ENCODE assay signal across 34 cellular contexts in genomic region chr2:29246388-29247300, GRCh38.
DNase-seq lines count a peak whose midpoint lies in the region; ATAC-seq, FAIRE-seq and TF ChIP-seq lines count a peak whose summit lies in the region.
"Had no signal": no experiment of that assay in that cellular context is flagged by ENCODE, and none has a peak within 500 bp of the region (broad histone marks: within the 10 kb centered on the region; RNA-seq: fewer than 3 reads in every experiment).

No MANE protein-coding gene starts in this region.

- H3K27me3 ChIP-seq in upper lobe of right lung, result peaks cover under 1% of the 10 kb centered on the region
- H3K27me3 ChIP-seq: Peyer's patch had no signal

- peak; percentile 60 for DNase-seq in activated effector memory CD4-positive, alpha-beta T cell treated with anti-CD3 and anti-CD28 coated beads, Interleukin-2, amount 50 U/mL, for 16 hours
- no peak for DNase-seq in activated effector memory CD4-positive, alpha-beta T cell treated with Interleukin-2 at 50 U/mL for 16 hours
- DNase-seq in mesenteric fat pad (ENCODE audit: low spot score), result peak; percentile 76
- no peak for DNase-seq in upper lobe of right lung
- no peak for DNase-seq in HTR-8/SVneo (ENCODE audit: insufficient read length, low spot score)
- no peak for DNase-seq in activated naive CD4-positive, alpha-beta T cell treated with anti-CD3 and anti-CD28 coated beads for 36 hours
- DNase-seq: activated CD4-positive, alpha-beta T cell treated with anti-CD3 and anti-CD28 coated beads for 4 hours; activated naive CD4-positive, alpha-beta T cell; activated T-cell treated with anti-CD3 and anti-CD28 coated beads, Interleukin-2, amount 50 U/mL, for 24 hours; AML-193; endodermal cell; H9; head of caudate nucleus; Karpas-422; left ventricle myocardium superior; naive B cell; NCI-H1436; NCI-H774; occipital lobe; psoas muscle; stimulated activated CD4-positive, alpha-beta T cell treated with anti-CD3 and anti-CD28 coated beads, Interleukin-15, amount 100 ng/mL, for 24 hours; stimulated activated CD4-positive, alpha-beta T cell treated with anti-CD3 and anti-CD28 coated beads, Interleukin-4, amount 100 ng/mL, for 4 hours; T1000 had no signal

- no peak overlapping the region for H3K27ac Mint-ChIP-seq in activated naive CD4-positive, alpha-beta T cell treated with anti-CD3 and anti-CD28 coated beads for 36 hours
- H3K27ac Mint-ChIP-seq: activated T-cell treated with anti-CD3 and anti-CD28 coated beads, Interleukin-2, amount 50 U/mL, for 24 hours; CD4-positive, CD25-positive, alpha-beta regulatory T cell; dendritic cell treated with granulocyte-macrophage colony-stimulating factor and Interleukin-4, amounts not matched to agents 40 ng/mL and 50 ng/mL, for 4 days; endodermal cell; mesothelial cell of epicardium had no signal

- CTCF ChIA-PET in activated naive CD4-positive, alpha-beta T cell treated with anti-CD3 and anti-CD28 coated beads for 36 hours (lab: Charles Lee), result no interaction called here

- TF ChIP-seq CTCF in upper lobe of right lung (IDR thresholded peaks at IDR 0.05), result no peak

- H3K9me3 ChIP-seq in upper lobe of right lung, result no peaks in the 10 kb centered on the region
- H3K9me3 ChIP-seq: Peyer's patch, psoas muscle had no signal

- no peaks in the 10 kb centered on the region for H3K27me3 Mint-ChIP-seq in activated naive CD4-positive, alpha-beta T cell treated with anti-CD3 and anti-CD28 coated beads for 36 hours (ENCODE audit: low read depth)
- H3K27me3 Mint-ChIP-seq: dendritic cell treated with granulocyte-macrophage colony-stimulating factor and Interleukin-4, amounts not matched to agents 40 ng/mL and 50 ng/mL, for 4 days had no signal

- H3K4me1 ChIP-seq in upper lobe of right lung, result no peaks in the 10 kb centered on the region
- H3K4me1 ChIP-seq: Peyer's patch, psoas muscle had no signal

- peak; percentile 59 for ATAC-seq in SK-N-SH treated with all-trans-retinoic acid at 6 μM for 48 hours
- peak; percentile 7 for ATAC-seq in upper lobe of right lung
- ATAC-seq in GM21390 (IDR thresholded peaks at IDR 0.05; ENCODE audit: unreplicated experiment), result no peak
- ATAC-seq: left ventricle myocardium superior, psoas muscle had no signal

- intact Hi-C loops in upper lobe of right lung (cut with DNase I), result no loop called here
- intact Hi-C loops in activated naive CD4-positive, alpha-beta T cell treated with anti-CD3 and anti-CD28 coated beads for 36 hours (cut with micrococcal nuclease), result no loop called here

- no peak overlapping the region for H3K4me3 ChIP-seq in upper lobe of right lung
- H3K4me3 ChIP-seq: Peyer's patch, psoas muscle had no signal

- H3K4me3 Mint-ChIP-seq in activated naive CD4-positive, alpha-beta T cell treated with anti-CD3 and anti-CD28 coated beads for 36 hours, result no peak overlapping the region
- H3K4me3 Mint-ChIP-seq: activated T-cell treated with anti-CD3 and anti-CD28 coated beads, Interleukin-2, amount 50 U/mL, for 24 hours; CD4-positive, CD25-positive, alpha-beta regulatory T cell; dendritic cell treated with granulocyte-macrophage colony-stimulating factor and Interleukin-4, amounts not matched to agents 40 ng/mL and 50 ng/mL, for 4 days; endodermal cell; H9; mesothelial cell of epicardium; naive B cell had no signal

- no peaks in the 10 kb centered on the region for H3K4me1 Mint-ChIP-seq in activated naive CD4-positive, alpha-beta T cell treated with anti-CD3 and anti-CD28 coated beads for 36 hours (ENCODE audit: low read depth)
- H3K4me1 Mint-ChIP-seq: CD4-positive, CD25-positive, alpha-beta regulatory T cell; endodermal cell; H9 had no signal

- no peak for FAIRE-seq in HTR-8/SVneo (lab: Jason Lieb, UNC)
- FAIRE-seq: A204.1, GM18507, keratinocyte had no signal

- no peaks in the 10 kb centered on the region for H3K36me3 Mint-ChIP-seq in activated naive CD4-positive, alpha-beta T cell treated with anti-CD3 and anti-CD28 coated beads for 36 hours (ENCODE audit: low read depth)
- H3K36me3 Mint-ChIP-seq: CD4-positive, CD25-positive, alpha-beta regulatory T cell; mesothelial cell of epicardium; naive B cell had no signal

- no peaks in the 10 kb centered on the region for H3K9me3 Mint-ChIP-seq in activated naive CD4-positive, alpha-beta T cell treated with anti-CD3 and anti-CD28 coated beads for 36 hours
- H3K9me3 Mint-ChIP-seq: activated T-cell treated with anti-CD3 and anti-CD28 coated beads, Interleukin-2, amount 50 U/mL, for 24 hours; CD4-positive, CD25-positive, alpha-beta regulatory T cell; dendritic cell treated with granulocyte-macrophage colony-stimulating factor and Interleukin-4, amounts not matched to agents 40 ng/mL and 50 ng/mL, for 4 days; endodermal cell; H9; mesothelial cell of epicardium had no signal

- H3K27ac ChIP-seq in upper lobe of right lung, result no peak overlapping the region
- H3K27ac ChIP-seq: HL-60, Peyer's patch, psoas muscle, VCaP had no signal

- no peaks in the 10 kb centered on the region for H3K36me3 ChIP-seq in upper lobe of right lung
- H3K36me3 ChIP-seq: Peyer's patch had no signal

TF ChIP-seq in SK-N-SH treated with all-trans-retinoic acid at 6 μM for 48 hours, 23 proteins besides CTCF, POLR2A, EP300 and RAD21:
- TF ChIP-seq ZFP3 (CRISPR knock-in tag; IDR thresholded peaks at IDR 0.05) (no peak), CSRNP3 (CRISPR knock-in tag; IDR thresholded peaks at IDR 0.05) (no peak), CREB5 (CRISPR knock-in tag; IDR thresholded peaks at IDR 0.05; ENCODE audit: low read depth) (no peak), ZNF565 (CRISPR knock-in tag; conservative IDR thresholded peaks at IDR 0.05; ENCODE audit: low read depth) (no peak), POU6F1 (CRISPR knock-in tag; IDR thresholded peaks at IDR 0.05; ENCODE audit: borderline replicate concordance, low read depth) (no peak)

Comparison
In these comparisons a context has a peak if more than half of its experiments do, and no peak if none do; other contexts are left out.
1. DNase-seq: peak in activated effector memory CD4-positive, alpha-beta T cell treated with anti-CD3 and anti-CD28 coated beads, Interleukin-2, amount 50 U/mL, for 16 hours (single experiment) and mesenteric fat pad (single experiment); none in activated effector memory CD4-positive, alpha-beta T cell treated with Interleukin-2 at 50 U/mL for 16 hours (single experiment), upper lobe of right lung (single experiment), HTR-8/SVneo (single experiment) and activated naive CD4-positive, alpha-beta T cell treated with anti-CD3 and anti-CD28 coated beads for 36 hours (single experiment).